Comparison of ENCODE assay signal across 8 cellular contexts in genomic region chr4:87005690-87006461, GRCh38.
A peak's percentile ranks its signal among the peaks of the same experiment; 100 is the strongest.
DNase-seq lines count a peak whose midpoint lies in the region; ATAC-seq and TF ChIP-seq lines count a peak whose summit lies in the region.

No MANE protein-coding gene starts in this region.

- ATAC-seq in CD4-positive, alpha-beta T cell (ENCODE audit: poor library complexity) = peak; percentile 5
- peak; percentile 16 for ATAC-seq in GM21381 (IDR thresholded peaks at IDR 0.05; ENCODE audit: unreplicated experiment)
- peak; percentile 46 for ATAC-seq in activated T-helper 17 cell treated with anti-CD3 and anti-CD28 coated beads, Interleukin-2, amount 50 U/mL, for 72 hours (replicated peaks)
- peak; percentile 25 to 26 for ATAC-seq in gastrocnemius medialis

- peaks cover 55% of the 10 kb centered on the region for H3K4me1 Mint-ChIP-seq in CD4-positive, alpha-beta T cell (ENCODE audit: low read depth)
- H3K4me1 Mint-ChIP-seq in activated T-helper 17 cell treated with anti-CD3 and anti-CD28 coated beads, Interleukin-2, amount 50 U/mL, for 72 hours = peaks cover 29% of the 10 kb centered on the region

- no peaks in the 10 kb centered on the region for H3K27me3 Mint-ChIP-seq in CD4-positive, alpha-beta T cell
- H3K27me3 Mint-ChIP-seq in activated T-helper 17 cell treated with anti-CD3 and anti-CD28 coated beads, Interleukin-2, amount 50 U/mL, for 72 hours = no peaks in the 10 kb centered on the region

- H3K27ac ChIP-seq in CD4-positive, alpha-beta T cell (ENCODE audit: low read depth, low read length) = peak overlapping the region; percentile 90
- H3K27ac ChIP-seq in right atrium auricular region (peak overlapping the region; percentile 97 to 99), gastrocnemius medialis (peak overlapping the region; percentile 93 to 97 (median 96))

- peaks cover 0 to 40% of the 10 kb centered on the region in 2 donors for H3K4me1 ChIP-seq in right atrium auricular region
- peaks cover 55 to 56% of the 10 kb centered on the region in 2 donors for H3K4me1 ChIP-seq in gastrocnemius medialis

- TF ChIP-seq POLR2A in gastrocnemius medialis (IDR thresholded peaks at IDR 0.05) = no peak

- H3K36me3 ChIP-seq in right atrium auricular region (no peaks in the 10 kb centered on the region), gastrocnemius medialis (no peaks in the 10 kb centered on the region)

- H3K4me3 Mint-ChIP-seq in CD4-positive, alpha-beta T cell = peak overlapping the region; percentile 90
- peak overlapping the region; percentile 95 for H3K4me3 Mint-ChIP-seq in activated T-helper 17 cell treated with anti-CD3 and anti-CD28 coated beads, Interleukin-2, amount 50 U/mL, for 72 hours

- H3K27me3 ChIP-seq in CD4-positive, alpha-beta T cell (ENCODE audit: control insufficient read depth, insufficient read depth, low read length) = no peaks in the 10 kb centered on the region
- no peaks in the 10 kb centered on the region for H3K27me3 ChIP-seq in right atrium auricular region
- no peaks in the 10 kb centered on the region for H3K27me3 ChIP-seq in gastrocnemius medialis

- intact Hi-C loops in CD4-positive, alpha-beta T cell (cut with DNase I, micrococcal nuclease) = loop anchor here (1.0 to 10.0 kb wide), 11 partner anchors 41 to 1379 kb away; partner anchors contain the start of genes KLHL8 (in 1 of the 2) and NUDT9 (in 1 of the 2)
- intact Hi-C loops in gastrocnemius medialis (cut with DNase I; ENCODE audit: low total_unique reads) = loop anchor here (2.0 to 5.0 kb wide), 3 partner anchors 87 to 216 kb away; partner anchors contain the start of gene KLHL8

- in situ Hi-C loops in gastrocnemius medialis (cut with MboI; ENCODE audit: low sequenced_read_pairs in 4 of 4) = loop anchor here (5.0 to 25.0 kb wide), 5 partner anchors 69 to 106 kb away; partner anchors contain the start of gene AFF1 (in 2 of the 4)

- peaks cover 17% of the 10 kb centered on the region for H3K36me3 Mint-ChIP-seq in CD4-positive, alpha-beta T cell (ENCODE audit: low read depth)
- peaks cover 24% of the 10 kb centered on the region for H3K36me3 Mint-ChIP-seq in activated T-helper 17 cell treated with anti-CD3 and anti-CD28 coated beads, Interleukin-2, amount 50 U/mL, for 72 hours (ENCODE audit: low read depth)

- no peak for TF ChIP-seq CTCF in CD4-positive, alpha-beta T cell (IDR thresholded peaks at IDR 0.05)
- no peak for TF ChIP-seq CTCF in right atrium auricular region (IDR thresholded peaks at IDR 0.05)
- TF ChIP-seq CTCF in gastrocnemius medialis (IDR thresholded peaks at IDR 0.05 in 4 of 5, conservative IDR thresholded peaks at IDR 0.05 in 1 of 5) = no peak

- H3K27ac Mint-ChIP-seq in CD4-positive, alpha-beta T cell = peak overlapping the region; percentile 96
- H3K27ac Mint-ChIP-seq in activated T-helper 17 cell treated with anti-CD3 and anti-CD28 coated beads, Interleukin-2, amount 50 U/mL, for 72 hours = peak overlapping the region; percentile 99

- DNase-seq in CD4-positive, alpha-beta T cell = peak in 2 of 10 experiments; percentile 13 to 14
- peak; percentile 53 for DNase-seq in NCI-H2029 treated with DMSO at 0.1 percent for 48 hours (lab: John Stamatoyannopoulos, UW)
- no peak for DNase-seq in right atrium auricular region (ENCODE audit: low spot score)
- peak in 1 of 2 donors; percentile 25 for DNase-seq in gastrocnemius medialis
- DNase-seq in NCI-H226 = no peak
- DNase-seq in iPS-NIHi11 (ENCODE audit: low spot score) = no peak

- H3K4me3 ChIP-seq in right atrium auricular region (peak overlapping the region; percentile 74 to 84), gastrocnemius medialis (peak overlapping the region; percentile 73 to 96 (median 84))

- CTCF ChIA-PET in CD4-positive, alpha-beta T cell (lab: Charles Lee) = interaction anchor here (0.6 to 2.2 kb wide), 19 partner anchors 9 to 99 kb away, joined by 3 to 25 read pairs (median 4); partner anchors contain the start of gene AFF1

- H3K9me3 Mint-ChIP-seq in CD4-positive, alpha-beta T cell = no peaks in the 10 kb centered on the region
- no peaks in the 10 kb centered on the region for H3K9me3 Mint-ChIP-seq in activated T-helper 17 cell treated with anti-CD3 and anti-CD28 coated beads, Interleukin-2, amount 50 U/mL, for 72 hours

- POLR2A ChIA-PET in CD4-positive, alpha-beta T cell (lab: Charles Lee) = interaction anchor here (0.7 to 8.2 kb wide), 39 partner anchors 8 to 1451 kb away, joined by 3 to 351 read pairs (median 4); partner anchors contain the start of genes AFF1, HERC5, HSD17B11 and KLHL8

- no peaks in the 10 kb centered on the region for H3K9me3 ChIP-seq in CD4-positive, alpha-beta T cell (ENCODE audit: control insufficient read depth, low read length)
- H3K9me3 ChIP-seq in right atrium auricular region = no peaks in the 10 kb centered on the region
- no peaks in the 10 kb centered on the region for H3K9me3 ChIP-seq in gastrocnemius medialis
